In genomic region chr12:6468283-6468575, GRCh38 we compare ENCODE assay signal across 18 cellular contexts. TPM values are rescaled to one million over a fixed set of nuclear protein-coding genes. Genes with fewer than 3 reads are reported as not detected.
DNase-seq lines count a peak whose midpoint lies in the region; ATAC-seq, FAIRE-seq and TF ChIP-seq lines count a peak whose summit lies in the region.
"Had no signal": no experiment of that assay in that cellular context is flagged by ENCODE, and none has a peak within 500 bp of the region (broad histone marks: within the 10 kb centered on the region; RNA-seq: fewer than 3 reads in every experiment).

No MANE protein-coding gene starts in this region.

- no peak overlapping the region for H3K27ac ChIP-seq in CD8-positive, alpha-beta memory T cell (ENCODE audit: low read depth, low read length)
- H3K27ac ChIP-seq in IMR-90 (ENCODE audit: insufficient read depth, low read length), result no peak overlapping the region
- H3K27ac ChIP-seq in astrocyte (ENCODE audit: low read depth, low read length), result no peak overlapping the region
- H3K27ac ChIP-seq in aorta (ENCODE audit: low read depth in 1 of 2, low read length in 2 of 2), result no peak overlapping the region
- H3K27ac ChIP-seq: parathyroid adenoma had no signal

- H3K27me3 ChIP-seq in CD8-positive, alpha-beta memory T cell (ENCODE audit: insufficient read depth, low read length, poor library complexity, severe bottlenecking), result no peaks in the 10 kb centered on the region
- H3K27me3 ChIP-seq in IMR-90 (ENCODE audit: control insufficient read depth, insufficient read depth, low read length) (no peaks in the 10 kb centered on the region), astrocyte (ENCODE audit: insufficient read depth, low read length) (no peaks in the 10 kb centered on the region), aorta (ENCODE audit: control insufficient read depth in 1 of 2, insufficient read depth in 2 of 2, low read length in 1 of 2) (no peaks in the 10 kb centered on the region)
- H3K27me3 ChIP-seq: Peyer's patch had no signal

- peaks cover 16 to 45% of the 10 kb centered on the region in 2 experiments for H3K79me1 ChIP-seq in IMR-90 (ENCODE audit: low read depth in 1 of 2, low read length in 2 of 2)

- H2AFZ ChIP-seq in IMR-90 (replicated peaks; ENCODE audit: low read length, poor library complexity) (no peak overlapping the region), astrocyte (ENCODE audit: low read depth, low read length) (no peak overlapping the region)
- H2AFZ ChIP-seq: parathyroid adenoma had no signal

- H3K9ac ChIP-seq in IMR-90 (ENCODE audit: low read depth, low read length) (no peak overlapping the region), astrocyte (ENCODE audit: low read length) (no peak overlapping the region)
- H3K9ac ChIP-seq: parathyroid adenoma had no signal

- no peak overlapping the region for H2BK15ac ChIP-seq in IMR-90 (ENCODE audit: low read depth, low read length)

- peak overlapping the region; percentile 89 to 97 (median 93) for H3K4me3 Mint-ChIP-seq in CD8-positive, alpha-beta memory T cell
- H3K4me3 Mint-ChIP-seq in astrocyte (ENCODE audit: unreplicated experiment), result peak overlapping the region; percentile 94
- peak overlapping the region; percentile 78 to 96 (median 92) for H3K4me3 Mint-ChIP-seq in naive thymus-derived CD8-positive, alpha-beta T cell

- peak overlapping the region; percentile 86 for H3K4me3 ChIP-seq in CD8-positive, alpha-beta memory T cell (ENCODE audit: low read length)
- no peak overlapping the region for H3K4me3 ChIP-seq in IMR-90 (ENCODE audit: insufficient read depth, low read depth, low read length)
- H3K4me3 ChIP-seq in astrocyte (ENCODE audit: insufficient read depth, low read depth, low read length), result no peak overlapping the region
- H3K4me3 ChIP-seq in aorta (ENCODE audit: low read length in 2 of 2), result no peak overlapping the region

- no peaks in the 10 kb centered on the region for H3K27me3 Mint-ChIP-seq in CD8-positive, alpha-beta memory T cell
- no peaks in the 10 kb centered on the region for H3K27me3 Mint-ChIP-seq in astrocyte (ENCODE audit: low read depth, unreplicated experiment)
- H3K27me3 Mint-ChIP-seq in naive thymus-derived CD8-positive, alpha-beta T cell, result no peaks in the 10 kb centered on the region

- in situ Hi-C loops in IMR-90 (cut with MboI; ENCODE audit: low sequenced_read_pairs), result loop anchor here (25.0 kb wide), 1 partner anchor 281 kb away; no protein-coding TSS in a partner anchor

- no peak overlapping the region for H2AK9ac ChIP-seq in IMR-90 (replicated peaks; ENCODE audit: low read depth, low read length, poor library complexity)

- peaks cover 15 to 64% (median 25%) of the 10 kb centered on the region in 3 donors for H3K36me3 Mint-ChIP-seq in CD8-positive, alpha-beta memory T cell
- H3K36me3 Mint-ChIP-seq in astrocyte (ENCODE audit: low read depth, unreplicated experiment), result peaks cover 17% of the 10 kb centered on the region
- peaks cover 3 to 45% (median 15%) of the 10 kb centered on the region in 3 donors for H3K36me3 Mint-ChIP-seq in naive thymus-derived CD8-positive, alpha-beta T cell

- dilution Hi-C loops in IMR-90 (cut with HindIII; ENCODE audit: low sequenced_read_pairs, unreplicated experiment), result no loop called here

- peaks cover 17% of the 10 kb centered on the region for H4K20me1 ChIP-seq in IMR-90 (ENCODE audit: insufficient read depth, low read length)
- peaks cover 35% of the 10 kb centered on the region for H4K20me1 ChIP-seq in astrocyte (ENCODE audit: insufficient read depth, low read length)

- H3K4me1 ChIP-seq in CD8-positive, alpha-beta memory T cell (ENCODE audit: insufficient read depth, low read length), result peaks cover 57% of the 10 kb centered on the region
- peaks cover 4% of the 10 kb centered on the region for H3K4me1 ChIP-seq in IMR-90 (ENCODE audit: control insufficient read depth, insufficient read depth, low read length)
- H3K4me1 ChIP-seq in astrocyte (ENCODE audit: insufficient read depth, low read length), result peaks cover 14% of the 10 kb centered on the region
- H3K4me1 ChIP-seq in aorta (ENCODE audit: control insufficient read depth in 1 of 2, insufficient read depth in 2 of 2, low read length in 2 of 2), result peaks cover 2 to 3% of the 10 kb centered on the region in 2 donors

- H3K9me1 ChIP-seq in IMR-90 (ENCODE audit: insufficient read depth, low read length), result peaks cover 6% of the 10 kb centered on the region; the same call in 1 of the 2 replicates

- TF ChIP-seq POLR2A in IMR-90 (IDR thresholded peaks at IDR 0.05; ENCODE audit: low read depth, low read length), result no peak

- peak overlapping the region in 7 of 8 donors; percentile 84 to 97 (median 94) for H3K27ac Mint-ChIP-seq in CD8-positive, alpha-beta memory T cell
- no peak overlapping the region for H3K27ac Mint-ChIP-seq in astrocyte (ENCODE audit: unreplicated experiment)
- H3K27ac Mint-ChIP-seq in naive thymus-derived CD8-positive, alpha-beta T cell, result peak overlapping the region; percentile 41 to 98 (median 95)

- H2BK20ac ChIP-seq in IMR-90 (ENCODE audit: low read depth, low read length), result no peak overlapping the region

- H3K4ac ChIP-seq in IMR-90 (ENCODE audit: low read depth, low read length), result no peak overlapping the region

- POLR2A ChIA-PET in CD8-positive, alpha-beta memory T cell (lab: Charles Lee), result interaction anchor here (1.7 kb wide), 1 partner anchor 68 kb away, joined by 4 read pairs; no protein-coding TSS in a partner anchor
- POLR2A ChIA-PET in IMR-90 (lab: Charles Lee; ENCODE audit: unreplicated experiment), result interaction anchor here (0.6 to 1.0 kb wide), 2 partner anchors 68 to 133 kb away, joined by 3 to 4 read pairs; no protein-coding TSS in a partner anchor
- POLR2A ChIA-PET in naive thymus-derived CD8-positive, alpha-beta T cell (lab: Charles Lee), result interaction anchor here (1.6 to 5.6 kb wide), 6 partner anchors 15 to 134 kb away, joined by 5 to 104 read pairs (median 74); partner anchors contain the start of genes CD27, MRPL51, NCAPD2 and TAPBPL

- H4K8ac ChIP-seq in IMR-90 (ENCODE audit: low read depth in 2 of 2, low read length in 2 of 2), result no peak overlapping the region

- no peak for DNase-seq in CD8-positive, alpha-beta memory T cell
- DNase-seq in IMR-90 (peak; percentile 62), astrocyte (ENCODE audit: low read depth) (no peak), NCI-H1092 (lab: John Stamatoyannopoulos, UW) (no peak), NCI-H2029 treated with DMSO at 0.1 percent for 48 hours (lab: John Stamatoyannopoulos, UW) (no peak), aorta (no peak)
- DNase-seq in naive thymus-derived CD8-positive, alpha-beta T cell, result no peak
- DNase-seq: Calu3; cortex of kidney; left cardiac atrium; NCI-H2107; Peyer's patch; stimulated activated CD4-positive, alpha-beta T cell treated with anti-CD3 and anti-CD28 coated beads, Interleukin-1b, Interleukin-23, amount 100 ng/mL, for 48 hours; stimulated activated naive CD4-positive, alpha-beta T cell treated with Interleukin-2 at 50 U/mL for 16 hours had no signal

- no peaks in the 10 kb centered on the region for H3K9me3 Mint-ChIP-seq in CD8-positive, alpha-beta memory T cell
- no peaks in the 10 kb centered on the region for H3K9me3 Mint-ChIP-seq in astrocyte (ENCODE audit: unreplicated experiment)
- H3K9me3 Mint-ChIP-seq in naive thymus-derived CD8-positive, alpha-beta T cell, result no peaks in the 10 kb centered on the region

- no peak overlapping the region for H3K18ac ChIP-seq in IMR-90 (ENCODE audit: low read depth, low read length)

- BruUV-seq in IMR-90 (replicated peaks; lab: Mats Ljungman, UMichigan), result no TSS peak

- H3K36me3 ChIP-seq in CD8-positive, alpha-beta memory T cell (ENCODE audit: insufficient read depth, low read length), result peaks cover 26% of the 10 kb centered on the region
- peaks cover 22% of the 10 kb centered on the region for H3K36me3 ChIP-seq in IMR-90 (ENCODE audit: control insufficient read depth, insufficient read depth, low read length)
- H3K36me3 ChIP-seq in astrocyte (ENCODE audit: insufficient read depth, low read length), result peaks cover 18% of the 10 kb centered on the region
- peaks cover 0 to 3% of the 10 kb centered on the region in 2 donors for H3K36me3 ChIP-seq in aorta (ENCODE audit: control insufficient read depth in 1 of 2, insufficient read depth in 2 of 2, low read length in 1 of 2)

- FAIRE-seq in astrocyte (lab: Jason Lieb, UNC), result no peak
- FAIRE-seq: GM12892, TTC549 had no signal

- H3K79me2 ChIP-seq in astrocyte (ENCODE audit: insufficient read depth, low read length), result peaks cover 24% of the 10 kb centered on the region
- H3K79me2 ChIP-seq: parathyroid adenoma had no signal

- intact Hi-C loops in IMR-90 (cut with micrococcal nuclease) (loop anchor here (5.0 kb wide), 1 partner anchor 271 kb away; no protein-coding TSS in a partner anchor), aorta (cut with DNase I) (loop anchor here (5.0 kb wide), 1 partner anchor 141 kb away; no protein-coding TSS in a partner anchor)

- H3K14ac ChIP-seq in IMR-90 (replicated peaks; ENCODE audit: low read depth, low read length), result no peak overlapping the region

- no peak overlapping the region for H2AK5ac ChIP-seq in IMR-90 (ENCODE audit: low read depth, low read length)

- no peak overlapping the region for H3K56ac ChIP-seq in IMR-90 (ENCODE audit: extremely low read depth, insufficient read depth, low read length)

- no peak overlapping the region for H4K91ac ChIP-seq in IMR-90 (ENCODE audit: insufficient read depth, low read depth, low read length)

- no peaks in the 10 kb centered on the region for H3K9me3 ChIP-seq in CD8-positive, alpha-beta memory T cell (ENCODE audit: low read length)
- H3K9me3 ChIP-seq in IMR-90 (ENCODE audit: control insufficient read depth, insufficient read depth, low read length) (no peaks in the 10 kb centered on the region), astrocyte (ENCODE audit: insufficient read depth, low read depth, low read length) (no peaks in the 10 kb centered on the region), aorta (ENCODE audit: control insufficient read depth, low read length) (no peaks in the 10 kb centered on the region)
- H3K9me3 ChIP-seq: Peyer's patch had no signal

- H3K23ac ChIP-seq in IMR-90 (ENCODE audit: low read depth, low read length), result peak overlapping the region; percentile 7; the same call in 1 of the 2 replicates

- peaks cover 66 to 74% (median 69%) of the 10 kb centered on the region in 3 donors for H3K4me1 Mint-ChIP-seq in CD8-positive, alpha-beta memory T cell
- H3K4me1 Mint-ChIP-seq in astrocyte (ENCODE audit: low read depth, unreplicated experiment), result peaks cover 19% of the 10 kb centered on the region
- peaks cover 46 to 76% (median 73%) of the 10 kb centered on the region in 4 donors for H3K4me1 Mint-ChIP-seq in naive thymus-derived CD8-positive, alpha-beta T cell

- no peak for ATAC-seq in IMR-90 (ENCODE audit: low read depth)
- ATAC-seq in naive thymus-derived CD8-positive, alpha-beta T cell, result no peak
- no peak for ATAC-seq in aorta (ENCODE audit: low FRiP score)
- ATAC-seq: HCT116, left cardiac atrium had no signal

- TF ChIP-seq CTCF in IMR-90 (conservative IDR thresholded peaks at IDR 0.05; ENCODE audit: low read depth, low read length) (no peak), astrocyte (IDR thresholded peaks at IDR 0.05; ENCODE audit: insufficient read depth, low read depth, low read length) (no peak)

- H3K4me2 ChIP-seq in IMR-90 (ENCODE audit: low read depth, low read length) (peak overlapping the region; percentile 29; the same call in 1 of the 2 replicates), astrocyte (ENCODE audit: low read length) (peak overlapping the region; percentile 86)

- CTCF ChIA-PET in CD8-positive, alpha-beta memory T cell (lab: Charles Lee), result interaction anchor here (1.3 to 4.9 kb wide), 3 partner anchors 23 to 70 kb away, joined by 4 to 53 read pairs (median 29); partner anchors contain the start of gene CD27
- CTCF ChIA-PET in IMR-90 (lab: Yijun Ruan, JAX), result interaction anchor here (0.6 kb wide), 1 partner anchor 32 kb away, joined by 3 read pairs; no protein-coding TSS in a partner anchor

- H4K5ac ChIP-seq in IMR-90 (ENCODE audit: low read depth, low read length), result no peak overlapping the region

- no peak overlapping the region for H2BK5ac ChIP-seq in IMR-90 (ENCODE audit: low read depth, low read length, poor library complexity, severe bottlenecking)

- no peak for TF ChIP-seq RAD21 in IMR-90 (IDR thresholded peaks at IDR 0.05; ENCODE audit: low read length)

- no peak overlapping the region for H2BK120ac ChIP-seq in IMR-90 (ENCODE audit: low read depth, low read length)

RNA-seq across cellular contexts. Expression of gene VAMP1, which starts 2.2 kb away (rescaled TPM):
- 10 to 100 TPM; 26.7 to 29.6 TPM for total RNA-seq in CD8-positive, alpha-beta memory T cell
- polyA plus RNA-seq in CD8-positive, alpha-beta memory T cell, result 10.0 TPM
- total RNA-seq in IMR-90 (2012; rRNA removed) (7.2 and 7.5 TPM in 2 replicates), astrocyte (21.0 and 23.1 TPM in 2 replicates), aorta (10 to 100 TPM in 1 of 2 donors, 1 to 10 TPM in 1; 9.7 to 23.9 TPM)
- polyA plus RNA-seq in IMR-90 (2012; rRNA removed) (21.9 and 23.1 TPM in 2 replicates), aorta (10 to 100 TPM; 14.8 to 44.0 TPM)
- polyA plus RNA-seq in IMR-90 (2012; cell fraction: cytosol; rRNA removed), result 10.5 and 21.1 TPM in 2 replicates
- 87.7 and 150 TPM in 2 replicates for polyA plus RNA-seq in IMR-90 (2012; cell fraction: nucleus; rRNA removed; ENCODE audit: low replicate concordance)
- 10 to 100 TPM; 91.4 to 92.6 TPM for total RNA-seq in naive thymus-derived CD8-positive, alpha-beta T cell
- 10 to 100 TPM in 2 of 3 donors, 1 to 10 TPM in 1; 9.7 to 13.6 (median 10.9) TPM for polyA plus RNA-seq in naive thymus-derived CD8-positive, alpha-beta T cell

RNA-seq across cellular contexts. Expression of gene TAPBPL, which starts 16.4 kb away (rescaled TPM):
- total RNA-seq in CD8-positive, alpha-beta memory T cell, result 10 to 100 TPM; 29.1 to 32.0 TPM
- 131 TPM for polyA plus RNA-seq in CD8-positive, alpha-beta memory T cell
- total RNA-seq in IMR-90 (2012; rRNA removed) (3.4 and 3.6 TPM in 2 replicates), astrocyte (0.87 and 1.6 TPM in 2 replicates), aorta (10 to 100 TPM; 14.6 to 29.3 TPM)
- polyA plus RNA-seq in IMR-90 (2012; rRNA removed) (10.4 and 12.1 TPM in 2 replicates), aorta (10 to 100 TPM; 22.0 to 25.9 TPM)
- 8.1 and 14.4 TPM in 2 replicates for polyA plus RNA-seq in IMR-90 (2012; cell fraction: cytosol; rRNA removed)
- polyA plus RNA-seq in IMR-90 (2012; cell fraction: nucleus; rRNA removed; ENCODE audit: low replicate concordance), result 8.3 and 12.8 TPM in 2 replicates
- 10 to 100 TPM; 42.5 to 45.4 TPM for total RNA-seq in naive thymus-derived CD8-positive, alpha-beta T cell
- 100 to 1,000 TPM in 2 of 3 donors, 10 to 100 TPM in 1; 46.0 to 126 (median 106) TPM for polyA plus RNA-seq in naive thymus-derived CD8-positive, alpha-beta T cell

RNA-seq across cellular contexts. Expression of gene CD27, which starts 23.5 kb away (rescaled TPM):
- 100 to 1,000 TPM; 110 to 111 TPM for total RNA-seq in CD8-positive, alpha-beta memory T cell
- polyA plus RNA-seq in CD8-positive, alpha-beta memory T cell, result 470 TPM
- total RNA-seq in IMR-90 (2012; rRNA removed) (not detected in 2 replicates), astrocyte (not detected in 2 replicates), aorta (1 to 10 TPM; 1.2 TPM)
- polyA plus RNA-seq in IMR-90 (2012; rRNA removed) (0.07 and 0.10 TPM in 2 replicates), aorta (under 1 TPM; 0.51 to 0.88 TPM)
- polyA plus RNA-seq in IMR-90 (2012; cell fraction: cytosol; rRNA removed), result 0.05 TPM in 1 of 2 replicates, not detected in the other
- 0.07 TPM in 1 of 2 replicates, not detected in the other for polyA plus RNA-seq in IMR-90 (2012; cell fraction: nucleus; rRNA removed; ENCODE audit: low replicate concordance)
- 100 to 1,000 TPM; 149 to 150 TPM for total RNA-seq in naive thymus-derived CD8-positive, alpha-beta T cell
- polyA plus RNA-seq in naive thymus-derived CD8-positive, alpha-beta T cell, result 100 to 1,000 TPM; 391 to 632 (median 577) TPM
- total RNA-seq: Calu3 had no signal

RNA-seq across cellular contexts. Expression of gene MRPL51, which starts 24.8 kb away (rescaled TPM):
- total RNA-seq in CD8-positive, alpha-beta memory T cell, result 100 to 1,000 TPM; 317 to 327 TPM
- 222 TPM for polyA plus RNA-seq in CD8-positive, alpha-beta memory T cell
- total RNA-seq in IMR-90 (2012; rRNA removed) (80.1 and 126 TPM in 2 replicates), astrocyte (192 and 202 TPM in 2 replicates), aorta (10 to 100 TPM; 91.8 to 95.5 TPM)
- polyA plus RNA-seq in IMR-90 (2012; rRNA removed) (151 and 160 TPM in 2 replicates), aorta (100 to 1,000 TPM; 125 to 283 TPM)
- polyA plus RNA-seq in IMR-90 (2012; cell fraction: cytosol; rRNA removed), result 68.0 and 178 TPM in 2 replicates
- polyA plus RNA-seq in IMR-90 (2012; cell fraction: nucleus; rRNA removed; ENCODE audit: low replicate concordance), result 16.5 and 43.9 TPM in 2 replicates
- total RNA-seq in naive thymus-derived CD8-positive, alpha-beta T cell, result 10 to 100 TPM; 71.6 to 77.3 TPM
- 100 to 1,000 TPM; 220 to 230 (median 224) TPM for polyA plus RNA-seq in naive thymus-derived CD8-positive, alpha-beta T cell

RNA-seq across cellular contexts. Expression of gene NCAPD2, which starts 25.7 kb away (rescaled TPM):
- 10 to 100 TPM; 96.5 to 97.5 TPM for total RNA-seq in CD8-positive, alpha-beta memory T cell
- 29.8 TPM for polyA plus RNA-seq in CD8-positive, alpha-beta memory T cell
- total RNA-seq in IMR-90 (2012; rRNA removed) (52.8 and 57.9 TPM in 2 replicates), astrocyte (18.6 and 21.1 TPM in 2 replicates), aorta (10 to 100 TPM; 19.9 to 32.8 TPM)
- polyA plus RNA-seq in IMR-90 (2012; rRNA removed) (35.6 and 40.9 TPM in 2 replicates), aorta (10 to 100 TPM in 1 of 2 donors, 1 to 10 TPM in 1; 5.1 to 13.2 TPM)
- 24.1 and 33.8 TPM in 2 replicates for polyA plus RNA-seq in IMR-90 (2012; cell fraction: cytosol; rRNA removed)
- polyA plus RNA-seq in IMR-90 (2012; cell fraction: nucleus; rRNA removed; ENCODE audit: low replicate concordance), result 21.1 and 24.2 TPM in 2 replicates
- 10 to 100 TPM; 40.4 to 46.3 TPM for total RNA-seq in naive thymus-derived CD8-positive, alpha-beta T cell
- polyA plus RNA-seq in naive thymus-derived CD8-positive, alpha-beta T cell, result 10 to 100 TPM; 24.7 to 45.3 (median 28.1) TPM

Comparison
In these comparisons a context has a peak if more than half of its experiments do, and no peak if none do; other contexts are left out.
1. RNA of gene CD27, which starts 23.5 kb away (total RNA-seq): 149 to 150 TPM in naive thymus-derived CD8-positive, alpha-beta T cell and 110 to 111 TPM in CD8-positive, alpha-beta memory T cell; 1.2 TPM in aorta, not detected in IMR-90 and not detected in astrocyte; every median in the first group is over 10 times any median in the second.
2. Peak in every context shown above with its lines, with median percentiles within 50 percentile points of each other: H3K4me3 Mint-ChIP-seq.